Comparison of ENCODE assay signal across 1 cellular context in genomic region chr20:62936996-62937352, GRCh38.
TF ChIP-seq lines count a peak whose summit lies in the region.

No MANE protein-coding gene starts in this region.

TF ChIP-seq in neural cell, 6 proteins besides CTCF, POLR2A, EP300 and RAD21 (continued from another document):
- TF ChIP-seq EZH2 (IDR thresholded peaks at IDR 0.05; ENCODE audit: borderline replicate concordance, insufficient read depth, low read length, poor library complexity, severe bottlenecking) (no peak), POLR2AphosphoS5 (IDR thresholded peaks at IDR 0.05) (no peak), TAF1 (IDR thresholded peaks at IDR 0.05; ENCODE audit: low read depth) (no peak), SMC3 (conservative IDR thresholded peaks at IDR 0.05; ENCODE audit: poor library complexity) (no peak), MXI1 (conservative IDR thresholded peaks at IDR 0.05; ENCODE audit: poor library complexity, severe bottlenecking) (no peak)
